18 cellular contexts compared by ENCODE assay signal in the genomic region with DNA sequence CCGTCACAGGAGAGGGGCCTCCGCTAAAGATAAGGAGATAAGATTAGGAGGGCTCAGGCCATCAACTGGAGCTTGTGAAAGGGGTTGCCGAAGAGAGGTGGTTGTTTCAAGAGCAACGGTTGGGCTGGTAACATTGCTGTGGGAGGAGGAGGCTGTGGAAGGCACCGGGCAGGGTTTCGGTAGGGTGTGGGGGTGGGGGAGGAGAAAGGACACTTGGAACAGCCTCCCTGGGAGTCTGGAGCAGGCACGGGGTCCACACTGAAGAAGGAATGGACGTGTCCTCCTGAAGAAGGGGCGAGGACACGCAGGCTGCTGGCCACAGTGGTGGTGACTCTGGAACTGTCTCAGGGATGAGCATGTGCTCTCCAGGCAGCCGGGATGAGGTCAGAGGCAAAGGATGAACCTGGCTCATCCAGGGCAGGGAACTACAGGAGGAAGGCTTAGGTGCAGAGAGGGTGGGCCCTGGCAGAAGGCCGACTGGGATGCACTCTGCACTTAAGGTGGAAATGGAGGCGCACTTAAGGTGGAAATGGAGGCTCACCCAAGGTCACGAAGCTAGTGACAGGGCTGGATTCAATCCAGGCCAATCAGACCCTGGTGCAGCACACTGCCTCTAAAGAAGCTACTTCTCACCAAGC. TPM values are rescaled to one million over a fixed set of nuclear protein-coding genes. Genes with fewer than 3 reads are reported as not detected.
DNase-seq lines count a peak whose midpoint lies in the region; ATAC-seq, FAIRE-seq and TF ChIP-seq lines count a peak whose summit lies in the region.
"Had no signal": no experiment of that assay in that cellular context is flagged by ENCODE, and none has a peak within 500 bp of the region (broad histone marks: within the 10 kb centered on the region; RNA-seq: fewer than 3 reads in every experiment).

No MANE protein-coding gene starts in this region.

- H4K8ac ChIP-seq in H1 (ENCODE audit: extremely low read depth, insufficient read depth, low read length) (no peak overlapping the region), neuronal stem cell (ENCODE audit: low read depth, low read length) (no peak overlapping the region)

- H2BK5ac ChIP-seq in H1 (ENCODE audit: low read depth, low read length): no peak overlapping the region
- H2BK5ac ChIP-seq in neuronal stem cell (ENCODE audit: low read length): no peak overlapping the region

- no peak for ATAC-seq in GM21360 (IDR thresholded peaks at IDR 0.05; ENCODE audit: unreplicated experiment)

- FAIRE-seq in HTR-8/SVneo (lab: Jason Lieb, UNC) (peak; percentile 4), H1 (lab: Jason Lieb, UNC) (no peak)

- H3K9ac ChIP-seq in H1 (replicated peaks in 1 of 4; ENCODE audit: extremely low read depth in 1 of 4, low read depth in 3 of 4, low read length in 3 of 4) (no peak overlapping the region), neuronal stem cell (ENCODE audit: low read depth, low read length, poor library complexity) (no peak overlapping the region)
- H3K9ac ChIP-seq: KMS-11 had no signal

- CTCF ChIA-PET in H1 (lab: Charles Lee; ENCODE audit: partially characterized antibody): interaction anchor here (0.9 to 3.3 kb wide), 6 partner anchors 9 to 299 kb away, joined by 3 to 32 read pairs (median 4); partner anchors contain the start of gene MKS1

- H2AFZ ChIP-seq in H1 (ENCODE audit: low read length): no peak overlapping the region
- H2AFZ ChIP-seq in neuronal stem cell (ENCODE audit: low read length): no peak overlapping the region
- H2AFZ ChIP-seq in hepatocyte: no peak overlapping the region

- POLR2A ChIA-PET in H1 (lab: Charles Lee; ENCODE audit: partially characterized antibody): interaction anchor here (1.0 to 1.9 kb wide), 2 partner anchors 9 to 207 kb away, joined by 3 to 6 read pairs; no protein-coding TSS in a partner anchor

- H4K91ac ChIP-seq in H1 (replicated peaks; ENCODE audit: insufficient read length, low read length) (no peak overlapping the region), neuronal stem cell (ENCODE audit: low read depth, low read length, poor library complexity) (no peak overlapping the region)

- H3K23ac ChIP-seq in H1 (ENCODE audit: insufficient read length) (no peak overlapping the region), neuronal stem cell (ENCODE audit: low read depth, low read length, poor library complexity) (no peak overlapping the region)

- H2BK20ac ChIP-seq in H1 (ENCODE audit: low read length): no peak overlapping the region

- no peaks in the 10 kb centered on the region for H3K9me2 ChIP-seq in hepatocyte (replicated peaks; ENCODE audit: insufficient read depth)

- 81% methylated on average over 14 of the region's 14 CpGs; no CpG with 5 or more reads in 1 of the 2 experiments for WGBS in H1 (ENCODE audit: extremely low coverage in 1 of 2, insufficient coverage in 1 of 2, insufficient read length in 1 of 2, insufficient replicate concordance in 2 of 2, low coverage in 1 of 2, low lambda C conversion rate in 2 of 2, missing lambda C conversion rate in 1 of 2), 2 experiments
- no CpG with 5 or more reads among the region's 14 CpGs for WGBS in neuronal stem cell (ENCODE audit: extremely low coverage in 2 of 2, insufficient read length in 2 of 2, insufficient replicate concordance in 1 of 2), 2 donors
- 33% methylated on average over 8 of the region's 14 CpGs for WGBS in hepatocyte (ENCODE audit: low lambda C conversion rate, missing lambda C conversion rate)

- no peak overlapping the region for H3K56ac ChIP-seq in H1 (replicated peaks; ENCODE audit: insufficient read length, low read depth, low read length)

- no peak for TF ChIP-seq POLR2A in H1 (IDR thresholded peaks at IDR 0.05; ENCODE audit: control extremely low read depth in 1 of 2, low read depth in 2 of 2, low read length in 2 of 2)

- no peak overlapping the region for H4K5ac ChIP-seq in H1 (ENCODE audit: insufficient read length, low read depth, low read length)

- H3K79me2 ChIP-seq in H1 (ENCODE audit: control insufficient read depth in 1 of 2, insufficient read depth in 2 of 2, low read length in 2 of 2) (no peaks in the 10 kb centered on the region), hepatocyte (no peaks in the 10 kb centered on the region)

- no peaks in the 10 kb centered on the region for H3K36me3 ChIP-seq in H1 (ENCODE audit: control insufficient read depth in 2 of 4, insufficient read depth in 4 of 4, low read length in 3 of 4)
- H3K36me3 ChIP-seq in neuronal stem cell (replicated peaks in 1 of 2; ENCODE audit: control insufficient read depth in 2 of 2, insufficient read depth in 2 of 2, low read length in 2 of 2): no peaks in the 10 kb centered on the region
- H3K36me3 ChIP-seq in hepatocyte (replicated peaks; ENCODE audit: insufficient read depth, low read depth): no peaks in the 10 kb centered on the region
- H3K36me3 ChIP-seq: MG63 had no signal

- no peaks in the 10 kb centered on the region; the same call in 1 of the 2 replicates for H3K23me2 ChIP-seq in H1 (ENCODE audit: low read depth, low read length)

- DNase-seq in NCI-H2171 treated with DMSO at 0.1 percent for 48 hours (lab: John Stamatoyannopoulos, UW) (peak; percentile 18), NCI-H2171 (lab: John Stamatoyannopoulos, UW) (no peak), HTR-8/SVneo (ENCODE audit: insufficient read length, low spot score) (no peak), H1 (ENCODE audit: low read depth in 1 of 2, low spot score in 2 of 2) (no peak), neuronal stem cell (ENCODE audit: low spot score) (no peak), NCI-H526 treated with DMSO at 0.1 percent for 48 hours (lab: John Stamatoyannopoulos, UW) (no peak), hepatocyte (ENCODE audit: low spot score) (no peak)
- DNase-seq: C1 segment of cervical spinal cord, EL, MG63, NCI-H1105, NCI-H1930, NCI-H510A treated with DMSO at 0.1 percent for 48 hours had no signal

- no peaks in the 10 kb centered on the region for H4K20me1 ChIP-seq in H1 (replicated peaks in 1 of 2; ENCODE audit: control insufficient read depth in 1 of 2, insufficient read depth in 2 of 2, low read length in 2 of 2)
- H4K20me1 ChIP-seq in hepatocyte (ENCODE audit: insufficient read depth, poor library complexity, severe bottlenecking): no peaks in the 10 kb centered on the region

- peaks cover 0 to 2% (median 2%) of the 10 kb centered on the region in 4 experiments; a peak in 4 of 7 replicates for H3K4me1 ChIP-seq in H1 (replicated peaks in 1 of 4; ENCODE audit: control insufficient read depth in 3 of 4, insufficient read depth in 4 of 4, low read length in 3 of 4)
- H3K4me1 ChIP-seq in neuronal stem cell (ENCODE audit: control insufficient read depth in 2 of 2, insufficient read depth in 1 of 2, low read depth in 1 of 2, low read length in 2 of 2): no peaks in the 10 kb centered on the region
- H3K4me1 ChIP-seq in hepatocyte (ENCODE audit: insufficient read depth): no peaks in the 10 kb centered on the region

- H2BK120ac ChIP-seq in H1 (replicated peaks; ENCODE audit: low read depth, low read length) (no peak overlapping the region), neuronal stem cell (ENCODE audit: low read depth, low read length) (peak overlapping the region; percentile 53)

- no peak for TF ChIP-seq EP300 in H1 (IDR thresholded peaks at IDR 0.05; ENCODE audit: borderline replicate concordance in 1 of 2, low read depth in 2 of 2, low read length in 2 of 2)

- no peak overlapping the region for H2BK12ac ChIP-seq in H1 (ENCODE audit: low read depth, low read length)
- no peak overlapping the region for H2BK12ac ChIP-seq in neuronal stem cell (ENCODE audit: low read length)

- no peak overlapping the region for H3K4ac ChIP-seq in H1 (replicated peaks; ENCODE audit: insufficient read length, low read depth, low read length)
- no peak overlapping the region for H3K4ac ChIP-seq in neuronal stem cell (ENCODE audit: low read length)

- H2BK15ac ChIP-seq in H1 (ENCODE audit: low read length) (no peak overlapping the region), neuronal stem cell (ENCODE audit: low read length) (no peak overlapping the region)

- H3K18ac ChIP-seq in H1 (ENCODE audit: extremely low read depth, low read length) (peak overlapping the region; percentile 24; the same call in 1 of the 2 replicates), neuronal stem cell (ENCODE audit: low read length) (no peak overlapping the region)

- H3K27me3 ChIP-seq in H1 (replicated peaks in 1 of 4; ENCODE audit: control insufficient read depth in 3 of 4, extremely low read depth in 1 of 4, insufficient read depth in 3 of 4, low read length in 3 of 4): no peaks in the 10 kb centered on the region
- peaks cover 0 to 43% (median 0%) of the 10 kb centered on the region in 3 experiments for H3K27me3 ChIP-seq in neuronal stem cell (ENCODE audit: control insufficient read depth in 3 of 3, insufficient read depth in 3 of 3, low read depth in 1 of 3, low read length in 3 of 3)
- peaks cover 4% of the 10 kb centered on the region for H3K27me3 ChIP-seq in hepatocyte
- H3K27me3 ChIP-seq: MG63 had no signal

- TF ChIP-seq CTCF in H1 (IDR thresholded peaks at IDR 0.05; ENCODE audit: control extremely low read depth in 1 of 3, insufficient read depth in 1 of 3, low read depth in 1 of 3, low read length in 3 of 3) (no peak), hepatocyte (IDR thresholded peaks at IDR 0.05; ENCODE audit: poor library complexity) (no peak)

- H3K9me3 ChIP-seq in H1 (ENCODE audit: insufficient read depth in 2 of 2, low read depth in 1 of 2, low read length in 1 of 2): no peaks in the 10 kb centered on the region
- no peaks in the 10 kb centered on the region for H3K9me3 ChIP-seq in neuronal stem cell (replicated peaks in 1 of 2; ENCODE audit: control insufficient read depth in 2 of 2, insufficient read depth in 1 of 2, low read depth in 1 of 2, low read length in 2 of 2)
- H3K9me3 ChIP-seq in hepatocyte (ENCODE audit: low read depth): no peaks in the 10 kb centered on the region
- H3K9me3 ChIP-seq: MG63 had no signal

- H3K27ac ChIP-seq in H1 (ENCODE audit: low read depth, low read length) (no peak overlapping the region), neuronal stem cell (replicated peaks; ENCODE audit: low read length) (no peak overlapping the region), hepatocyte (no peak overlapping the region)
- H3K27ac ChIP-seq: KMS-11 had no signal

- H3K4me3 ChIP-seq in H1 (ENCODE audit: extremely low read depth in 1 of 4, insufficient read depth in 2 of 4, low read depth in 3 of 4, low read length in 4 of 4) (no peak overlapping the region), neuronal stem cell (ENCODE audit: low read length in 2 of 2) (peak overlapping the region in 1 of 2 donors; percentile 40), hepatocyte (no peak overlapping the region)
- H3K4me3 ChIP-seq: MG63 had no signal

- no peaks in the 10 kb centered on the region for H3K79me1 ChIP-seq in H1 (ENCODE audit: low read depth, low read length)
- H3K79me1 ChIP-seq in neuronal stem cell (ENCODE audit: low read depth, low read length): no peaks in the 10 kb centered on the region

- TF ChIP-seq RAD21 in H1 (IDR thresholded peaks at IDR 0.05 in 1 of 2, conservative IDR thresholded peaks at IDR 0.05 in 1 of 2; ENCODE audit: low read depth in 2 of 2, low read length in 2 of 2): no peak

- H3K14ac ChIP-seq in H1 (ENCODE audit: insufficient read length) (no peak overlapping the region), neuronal stem cell (ENCODE audit: low read length) (no peak overlapping the region)

- H3K4me2 ChIP-seq in H1 (ENCODE audit: insufficient read depth in 1 of 2, low read depth in 2 of 2, low read length in 2 of 2) (no peak overlapping the region), neuronal stem cell (ENCODE audit: insufficient read depth, low read length, poor library complexity, severe bottlenecking) (no peak overlapping the region), hepatocyte (no peak overlapping the region)
- H3K4me2 ChIP-seq: KMS-11 had no signal

- H2AK5ac ChIP-seq in H1 (ENCODE audit: low read depth, low read length): no peak overlapping the region
- H2AK5ac ChIP-seq in neuronal stem cell (ENCODE audit: low read depth, low read length): no peak overlapping the region

RNA-seq across cellular contexts. Expression of gene EPX, which starts 1.1 kb away (rescaled TPM):
- total RNA-seq in H1 (2021; fragmentation: NEBNext Ultra II Directional; extraction: Animal tissue kit (Norgen Biotek cat#: 25700)): not detected in 2 replicates
- not detected in 2 replicates for polyA plus RNA-seq in H1 (2011; rRNA removed)
- polyA plus RNA-seq in H1 (2011; cell fraction: cytosol; rRNA removed): not detected
- not detected for polyA plus RNA-seq in H1 (2011; cell fraction: nucleus; rRNA removed)
- 0.08 TPM in 1 of 4 replicates, not detected in the others for polyA plus RNA-seq in H1 (2012, experiment 1 of 2)
- not detected for polyA plus RNA-seq in H1 (2012, experiment 2 of 2)
- polyA plus RNA-seq in H1 (2013, experiment 1 of 2): not detected
- not detected for polyA plus RNA-seq in H1 (2013, experiment 2 of 2)
- polyA minus RNA-seq in H1 (2011; rRNA and poly(A)+ RNA removed): not detected in 2 replicates
- not detected for polyA minus RNA-seq in H1 (2011; cell fraction: cytosol; rRNA and poly(A)+ RNA removed)
- polyA minus RNA-seq in H1 (2011; cell fraction: nucleus; rRNA and poly(A)+ RNA removed): not detected
- not detected for polyA plus RNA-seq in neuronal stem cell (2013, experiment 1 of 2)
- not detected for polyA plus RNA-seq in neuronal stem cell (2013, experiment 2 of 2)
- not detected in 2 replicates for total RNA-seq in hepatocyte
- polyA plus RNA-seq in hepatocyte: not detected in 2 replicates
- total RNA-seq: A172; SK-MEL-5; T-helper 1 cell treated with Interleukin-12 subunit alpha and Interleukin-12 subunit beta and Interleukin-4 antibody, amounts not matched to agents 30 ng/mL and 1 ng/mL, for 36 hours had no signal

RNA-seq across cellular contexts. Expression of gene OR4D2, which starts 24.6 kb away (rescaled TPM):
- not detected in 2 replicates for total RNA-seq in H1 (2021; fragmentation: NEBNext Ultra II Directional; extraction: Animal tissue kit (Norgen Biotek cat#: 25700))
- polyA plus RNA-seq in H1 (2011; rRNA removed) (not detected in 2 replicates), hepatocyte (not detected in 2 replicates)
- polyA plus RNA-seq in H1 (2011; cell fraction: cytosol; rRNA removed): not detected
- 0.11 TPM for polyA plus RNA-seq in H1 (2011; cell fraction: nucleus; rRNA removed)
- not detected in 4 replicates for polyA plus RNA-seq in H1 (2012, experiment 1 of 2)
- not detected for polyA plus RNA-seq in H1 (2012, experiment 2 of 2)
- not detected for polyA plus RNA-seq in H1 (2013, experiment 1 of 2)
- not detected for polyA plus RNA-seq in H1 (2013, experiment 2 of 2)
- not detected in 2 replicates for polyA minus RNA-seq in H1 (2011; rRNA and poly(A)+ RNA removed)
- not detected for polyA minus RNA-seq in H1 (2011; cell fraction: cytosol; rRNA and poly(A)+ RNA removed)
- polyA minus RNA-seq in H1 (2011; cell fraction: nucleus; rRNA and poly(A)+ RNA removed): not detected
- not detected for polyA plus RNA-seq in neuronal stem cell (2013, experiment 1 of 2)
- not detected for polyA plus RNA-seq in neuronal stem cell (2013, experiment 2 of 2)
- not detected in 2 replicates for total RNA-seq in hepatocyte
- total RNA-seq: A172; SK-MEL-5; T-helper 1 cell treated with Interleukin-12 subunit alpha and Interleukin-12 subunit beta and Interleukin-4 antibody, amounts not matched to agents 30 ng/mL and 1 ng/mL, for 36 hours had no signal

RNA-seq across cellular contexts. Expression of gene MKS1, which starts 27.7 kb away (rescaled TPM):
- total RNA-seq in H1 (2021; fragmentation: NEBNext Ultra II Directional; extraction: Animal tissue kit (Norgen Biotek cat#: 25700)): 20.6 and 21.7 TPM in 2 replicates
- polyA plus RNA-seq in H1 (2011; rRNA removed) (12.0 and 15.3 TPM in 2 replicates), hepatocyte (11.9 and 15.6 TPM in 2 replicates)
- 17.6 TPM for polyA plus RNA-seq in H1 (2011; cell fraction: cytosol; rRNA removed)
- 41.4 TPM for polyA plus RNA-seq in H1 (2011; cell fraction: nucleus; rRNA removed)
- 16.1 to 23.2 TPM (median 20.2 TPM) in 4 replicates for polyA plus RNA-seq in H1 (2012, experiment 1 of 2)
- polyA plus RNA-seq in H1 (2012, experiment 2 of 2): 12.0 TPM
- polyA plus RNA-seq in H1 (2013, experiment 1 of 2): 10.9 TPM
- 10.2 TPM for polyA plus RNA-seq in H1 (2013, experiment 2 of 2)
- 16.0 and 19.4 TPM in 2 replicates for polyA minus RNA-seq in H1 (2011; rRNA and poly(A)+ RNA removed)
- 10.9 TPM for polyA minus RNA-seq in H1 (2011; cell fraction: cytosol; rRNA and poly(A)+ RNA removed)
- polyA minus RNA-seq in H1 (2011; cell fraction: nucleus; rRNA and poly(A)+ RNA removed): 24.7 TPM
- 13.6 TPM for polyA plus RNA-seq in neuronal stem cell (2013, experiment 1 of 2)
- polyA plus RNA-seq in neuronal stem cell (2013, experiment 2 of 2): 14.3 TPM
- 10.5 and 14.2 TPM in 2 replicates for total RNA-seq in hepatocyte

RNA-seq across cellular contexts. Expression of gene OR4D1, which starts 43.2 kb away (rescaled TPM):
- 0.32 and 0.33 TPM in 2 replicates for total RNA-seq in H1 (2021; fragmentation: NEBNext Ultra II Directional; extraction: Animal tissue kit (Norgen Biotek cat#: 25700))
- polyA plus RNA-seq in H1 (2011; rRNA removed): 0.39 and 0.44 TPM in 2 replicates
- 0.44 TPM for polyA plus RNA-seq in H1 (2011; cell fraction: cytosol; rRNA removed)
- 0.37 TPM for polyA plus RNA-seq in H1 (2011; cell fraction: nucleus; rRNA removed)
- polyA plus RNA-seq in H1 (2012, experiment 1 of 2): 0.18 to 0.31 TPM (median 0.29 TPM) in 4 replicates
- 0.22 TPM for polyA plus RNA-seq in H1 (2012, experiment 2 of 2)
- polyA plus RNA-seq in H1 (2013, experiment 1 of 2): 0.28 TPM
- polyA plus RNA-seq in H1 (2013, experiment 2 of 2): 0.20 TPM
- polyA minus RNA-seq in H1 (2011; rRNA and poly(A)+ RNA removed): 0.41 and 0.76 TPM in 2 replicates
- polyA minus RNA-seq in H1 (2011; cell fraction: cytosol; rRNA and poly(A)+ RNA removed): not detected
- polyA minus RNA-seq in H1 (2011; cell fraction: nucleus; rRNA and poly(A)+ RNA removed): 0.40 TPM
- 0.17 TPM for polyA plus RNA-seq in neuronal stem cell (2013, experiment 1 of 2)
- polyA plus RNA-seq in neuronal stem cell (2013, experiment 2 of 2): 0.19 TPM
- not detected in 2 replicates for total RNA-seq in hepatocyte
- not detected in 2 replicates for polyA plus RNA-seq in hepatocyte
- total RNA-seq: A172, SK-MEL-5 had no signal

RNA-seq across cellular contexts. Expression of gene LPO, which starts 47.0 kb away (rescaled TPM):
- 0.44 and 0.52 TPM in 2 replicates for total RNA-seq in H1 (2021; fragmentation: NEBNext Ultra II Directional; extraction: Animal tissue kit (Norgen Biotek cat#: 25700))
- polyA plus RNA-seq in H1 (2011; rRNA removed) (0.38 and 0.46 TPM in 2 replicates), hepatocyte (0.29 TPM in 1 of 2 replicates, not detected in the other)
- polyA plus RNA-seq in H1 (2011; cell fraction: cytosol; rRNA removed): 0.40 TPM
- polyA plus RNA-seq in H1 (2011; cell fraction: nucleus; rRNA removed): 0.23 TPM
- polyA plus RNA-seq in H1 (2012, experiment 1 of 2): 0.17 to 0.61 TPM (median 0.40 TPM) in 4 replicates
- 0.17 TPM for polyA plus RNA-seq in H1 (2012, experiment 2 of 2)
- polyA plus RNA-seq in H1 (2013, experiment 1 of 2): 0.20 TPM
- polyA plus RNA-seq in H1 (2013, experiment 2 of 2): 0.26 TPM
- 0.51 and 0.85 TPM in 2 replicates for polyA minus RNA-seq in H1 (2011; rRNA and poly(A)+ RNA removed)
- not detected for polyA minus RNA-seq in H1 (2011; cell fraction: cytosol; rRNA and poly(A)+ RNA removed)
- polyA minus RNA-seq in H1 (2011; cell fraction: nucleus; rRNA and poly(A)+ RNA removed): not detected
- polyA plus RNA-seq in neuronal stem cell (2013, experiment 1 of 2): 0.03 TPM
- 0.04 TPM for polyA plus RNA-seq in neuronal stem cell (2013, experiment 2 of 2)
- 0.24 and 1.0 TPM in 2 replicates for total RNA-seq in hepatocyte
- total RNA-seq: A172; SK-MEL-5; T-helper 1 cell treated with Interleukin-12 subunit alpha and Interleukin-12 subunit beta and Interleukin-4 antibody, amounts not matched to agents 30 ng/mL and 1 ng/mL, for 36 hours had no signal
